ENCODE assay signal across 1 cellular context in the genomic region with DNA sequence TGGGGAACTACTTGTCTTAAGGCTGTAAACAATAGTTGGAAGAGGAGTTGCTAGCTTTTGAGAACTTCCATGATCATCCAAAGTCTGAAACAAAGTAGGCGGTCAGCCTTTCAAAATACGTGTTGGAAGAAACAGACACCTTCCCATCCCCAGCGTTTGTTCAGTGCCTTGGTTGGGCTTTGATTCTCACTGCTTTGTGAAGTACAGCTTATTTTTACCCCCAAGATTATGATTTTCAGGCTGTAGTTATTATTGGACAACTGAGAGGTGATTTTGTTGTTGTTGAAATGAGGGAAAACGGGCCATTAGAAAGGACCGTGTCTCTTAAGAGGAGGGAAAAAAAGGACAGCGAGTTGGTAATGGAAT.
TF ChIP-seq lines count a peak whose summit lies in the region.

No MANE protein-coding gene starts in this region.

TF ChIP-seq in SK-N-SH, 30 proteins besides CTCF, POLR2A, EP300 and RAD21 (continued from another document):
- TF ChIP-seq TEAD4 (IDR thresholded peaks at IDR 0.05; ENCODE audit: borderline replicate concordance, insufficient read depth) (no peak), RCOR1 (IDR thresholded peaks at IDR 0.05; ENCODE audit: low read length) (no peak), FOXJ3 (CRISPR knock-in tag; IDR thresholded peaks at IDR 0.05) (no peak)
- TF ChIP-seq, protein P1, sequence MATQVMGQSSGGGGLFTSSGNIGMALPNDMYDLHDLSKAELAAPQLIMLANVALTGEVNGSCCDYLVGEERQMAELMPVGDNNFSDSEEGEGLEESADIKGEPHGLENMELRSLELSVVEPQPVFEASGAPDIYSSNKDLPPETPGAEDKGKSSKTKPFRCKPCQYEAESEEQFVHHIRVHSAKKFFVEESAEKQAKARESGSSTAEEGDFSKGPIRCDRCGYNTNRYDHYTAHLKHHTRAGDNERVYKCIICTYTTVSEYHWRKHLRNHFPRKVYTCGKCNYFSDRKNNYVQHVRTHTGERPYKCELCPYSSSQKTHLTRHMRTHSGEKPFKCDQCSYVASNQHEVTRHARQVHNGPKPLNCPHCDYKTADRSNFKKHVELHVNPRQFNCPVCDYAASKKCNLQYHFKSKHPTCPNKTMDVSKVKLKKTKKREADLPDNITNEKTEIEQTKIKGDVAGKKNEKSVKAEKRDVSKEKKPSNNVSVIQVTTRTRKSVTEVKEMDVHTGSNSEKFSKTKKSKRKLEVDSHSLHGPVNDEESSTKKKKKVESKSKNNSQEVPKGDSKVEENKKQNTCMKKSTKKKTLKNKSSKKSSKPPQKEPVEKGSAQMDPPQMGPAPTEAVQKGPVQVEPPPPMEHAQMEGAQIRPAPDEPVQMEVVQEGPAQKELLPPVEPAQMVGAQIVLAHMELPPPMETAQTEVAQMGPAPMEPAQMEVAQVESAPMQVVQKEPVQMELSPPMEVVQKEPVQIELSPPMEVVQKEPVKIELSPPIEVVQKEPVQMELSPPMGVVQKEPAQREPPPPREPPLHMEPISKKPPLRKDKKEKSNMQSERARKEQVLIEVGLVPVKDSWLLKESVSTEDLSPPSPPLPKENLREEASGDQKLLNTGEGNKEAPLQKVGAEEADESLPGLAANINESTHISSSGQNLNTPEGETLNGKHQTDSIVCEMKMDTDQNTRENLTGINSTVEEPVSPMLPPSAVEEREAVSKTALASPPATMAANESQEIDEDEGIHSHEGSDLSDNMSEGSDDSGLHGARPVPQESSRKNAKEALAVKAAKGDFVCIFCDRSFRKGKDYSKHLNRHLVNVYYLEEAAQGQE (IDR thresholded peaks at IDR 0.05; ENCODE audit: low read depth, low read length): no peak
- TF ChIP-seq, protein P2, sequence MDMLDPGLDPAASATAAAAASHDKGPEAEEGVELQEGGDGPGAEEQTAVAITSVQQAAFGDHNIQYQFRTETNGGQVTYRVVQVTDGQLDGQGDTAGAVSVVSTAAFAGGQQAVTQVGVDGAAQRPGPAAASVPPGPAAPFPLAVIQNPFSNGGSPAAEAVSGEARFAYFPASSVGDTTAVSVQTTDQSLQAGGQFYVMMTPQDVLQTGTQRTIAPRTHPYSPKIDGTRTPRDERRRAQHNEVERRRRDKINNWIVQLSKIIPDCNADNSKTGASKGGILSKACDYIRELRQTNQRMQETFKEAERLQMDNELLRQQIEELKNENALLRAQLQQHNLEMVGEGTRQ (IDR thresholded peaks at IDR 0.05; ENCODE audit: borderline replicate concordance, low read depth, low read length): no peak
- TF ChIP-seq, protein P3, sequence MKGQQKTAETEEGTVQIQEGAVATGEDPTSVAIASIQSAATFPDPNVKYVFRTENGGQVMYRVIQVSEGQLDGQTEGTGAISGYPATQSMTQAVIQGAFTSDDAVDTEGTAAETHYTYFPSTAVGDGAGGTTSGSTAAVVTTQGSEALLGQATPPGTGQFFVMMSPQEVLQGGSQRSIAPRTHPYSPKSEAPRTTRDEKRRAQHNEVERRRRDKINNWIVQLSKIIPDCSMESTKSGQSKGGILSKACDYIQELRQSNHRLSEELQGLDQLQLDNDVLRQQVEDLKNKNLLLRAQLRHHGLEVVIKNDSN (IDR thresholded peaks at IDR 0.05; ENCODE audit: borderline replicate concordance, low read depth): no peak
